In genomic region chr19:1672769-1673644, GRCh38 we compare ENCODE assay signal across 19 cellular contexts. TPM values are rescaled to one million over a fixed set of nuclear protein-coding genes. Genes with fewer than 3 reads are reported as not detected.
DNase-seq lines count a peak whose midpoint lies in the region; ATAC-seq, FAIRE-seq and TF ChIP-seq lines count a peak whose summit lies in the region.
"Had no signal": no experiment of that assay in that cellular context is flagged by ENCODE, and none has a peak within 500 bp of the region (broad histone marks: within the 10 kb centered on the region; RNA-seq: fewer than 3 reads in every experiment).

No MANE protein-coding gene starts in this region.

- peaks cover 5% of the 10 kb centered on the region for H3K27me3 ChIP-seq in mammary epithelial cell (ENCODE audit: insufficient read depth, low read length)
- H3K27me3 ChIP-seq in smooth muscle cell (ENCODE audit: low read depth), result peaks cover 68% of the 10 kb centered on the region

- H3K4me1 ChIP-seq in mammary epithelial cell (ENCODE audit: insufficient read depth, low read length) (peaks cover 11% of the 10 kb centered on the region), smooth muscle cell (ENCODE audit: low read depth) (peaks cover 11% of the 10 kb centered on the region)

- peak; percentile 83 for FAIRE-seq in HTR-8/SVneo (lab: Jason Lieb, UNC)
- FAIRE-seq: D721Med had no signal

- no peak overlapping the region for H3K27ac Mint-ChIP-seq in MCF 10A (ENCODE audit: low read depth, unreplicated experiment)
- H3K27ac Mint-ChIP-seq in central memory CD8-positive, alpha-beta T cell (ENCODE audit: low read depth), result no peak overlapping the region
- H3K27ac Mint-ChIP-seq: activated CD4-positive, alpha-beta memory T cell treated with anti-CD3 and anti-CD28 coated beads, Interleukin-2, amount 10 ng/mL, durations not matched to agents 7 days and 5 days had no signal

- no peaks in the 10 kb centered on the region for H3K9me3 ChIP-seq in mammary epithelial cell (replicated peaks; ENCODE audit: insufficient read depth, low read length)
- H3K9me3 ChIP-seq in smooth muscle cell (replicated peaks; ENCODE audit: low read depth), result no peaks in the 10 kb centered on the region
- H3K9me3 ChIP-seq: uterus had no signal

- TF ChIP-seq CTCF in MCF 10A (IDR thresholded peaks at IDR 0.05; ENCODE audit: unreplicated experiment) (no peak), mammary epithelial cell (conservative IDR thresholded peaks at IDR 0.05 in 1 of 2, IDR thresholded peaks at IDR 0.05 in 1 of 2; ENCODE audit: extremely low read depth in 1 of 2, insufficient read depth in 1 of 2, low read depth in 1 of 2, low read length in 2 of 2) (no peak), smooth muscle cell (IDR thresholded peaks at IDR 0.05; ENCODE audit: borderline replicate concordance, insufficient read depth, poor library complexity, severe bottlenecking) (no peak)

- no peak for DNase-seq in MCF 10A (ENCODE audit: unreplicated experiment)
- no peak for DNase-seq in mammary epithelial cell
- DNase-seq in HTR-8/SVneo (ENCODE audit: insufficient read length, low spot score), result no peak
- no peak for DNase-seq in central memory CD8-positive, alpha-beta T cell (ENCODE audit: low spot score in 2 of 2)
- no peak for DNase-seq in smooth muscle cell (lab: John Stamatoyannopoulos, UW; ENCODE audit: unreplicated experiment)
- DNase-seq in NCI-H1436 treated with DMSO at 0.1 percent for 48 hours (lab: John Stamatoyannopoulos, UW), result no peak
- DNase-seq in NCI-H526 treated with DMSO at 0.1 percent for 48 hours (lab: John Stamatoyannopoulos, UW), result no peak
- DNase-seq: activated CD4-positive, alpha-beta memory T cell treated with anti-CD3 and anti-CD28 coated beads, Interleukin-2, amount 10 ng/mL, durations not matched to agents 7 days and 5 days; activated effector memory CD4-positive, alpha-beta T cell treated with Interleukin-2 at 50 U/mL for 16 hours; NCI-H1694; NCI-H524 treated with DMSO at 0.1 percent for 48 hours; occipital lobe; stimulated activated CD4-positive, alpha-beta T cell treated with anti-CD3 and anti-CD28 coated beads, Interleukin-2, amount 100 ng/mL, for 48 hours; T1000; uterus had no signal

- CTCF ChIA-PET in MCF 10A (lab: Yijun Ruan, JAX) (interaction anchor here (0.5 to 5.6 kb wide), 61 partner anchors 9 to 1712 kb away, joined by 3 to 129 read pairs (median 4); partner anchors contain the start of gene ONECUT3), mammary epithelial cell (lab: Charles Lee; ENCODE audit: low non-redundant PET) (interaction anchor here (0.6 kb wide), 2 partner anchors 127 to 129 kb away, joined by 4 to 6 read pairs; no protein-coding TSS in a partner anchor)

- H4K20me1 ChIP-seq in mammary epithelial cell (ENCODE audit: insufficient read depth, low read length), result no peaks in the 10 kb centered on the region
- H4K20me1 ChIP-seq in smooth muscle cell (ENCODE audit: low read depth), result no peaks in the 10 kb centered on the region

- no peak for ATAC-seq in central memory CD8-positive, alpha-beta T cell (replicated peaks; ENCODE audit: extremely low read depth, poor library complexity, severe bottlenecking)
- no peak for ATAC-seq in GM21526 (IDR thresholded peaks at IDR 0.05; ENCODE audit: low FRiP score, unreplicated experiment)

- 70% methylated on average over 30 of the region's 33 CpGs for WGBS in mammary epithelial cell (ENCODE audit: low coverage, missing lambda C conversion rate)
- 89% methylated on average over 33 of the region's 33 CpGs for WGBS in smooth muscle cell (ENCODE audit: low lambda C conversion rate)

- no peaks in the 10 kb centered on the region for H3F3A ChIP-seq in smooth muscle cell (ENCODE audit: low read depth)

- dilution Hi-C loops in mammary epithelial cell (cut with HindIII; ENCODE audit: low sequenced_read_pairs), result no loop called here

- H3K79me2 ChIP-seq in mammary epithelial cell (ENCODE audit: insufficient read depth, low read length), result no peaks in the 10 kb centered on the region
- no peaks in the 10 kb centered on the region for H3K79me2 ChIP-seq in smooth muscle cell (ENCODE audit: low read depth)

- H3K36me3 Mint-ChIP-seq in MCF 10A (ENCODE audit: insufficient read depth, unreplicated experiment), result no peaks in the 10 kb centered on the region
- H3K36me3 Mint-ChIP-seq in central memory CD8-positive, alpha-beta T cell (ENCODE audit: insufficient read depth), result peaks cover 7% of the 10 kb centered on the region

- POLR2A ChIA-PET in MCF 10A (lab: Yijun Ruan, JAX), result interaction anchor here (0.6 to 1.3 kb wide), 9 partner anchors 21 to 236 kb away, joined by 3 to 7 read pairs (median 4); partner anchors contain the start of gene TCF3

- no TSS peak for BruUV-seq in MCF 10A (replicated peaks; lab: Mats Ljungman, UMichigan)
- no TSS peak for BruUV-seq in mammary epithelial cell (replicated peaks; lab: Mats Ljungman, UMichigan)

- H3K9ac ChIP-seq in mammary epithelial cell (ENCODE audit: insufficient read depth, low read length) (no peak overlapping the region), smooth muscle cell (ENCODE audit: low read depth) (no peak overlapping the region)

- intact Hi-C loops in MCF 10A (cut with micrococcal nuclease), result loop anchor here (1.0 to 2.0 kb wide), 4 partner anchors 94 to 139 kb away; partner anchors contain the start of gene ATP8B3
- intact Hi-C loops in mammary epithelial cell (cut with micrococcal nuclease), result loop anchor here (1.0 kb wide), 5 partner anchors 68 to 140 kb away; partner anchors contain the start of gene UQCR11

- H3K4me3 ChIP-seq in mammary epithelial cell (replicated peaks in 1 of 3; ENCODE audit: insufficient read depth in 1 of 3, low read depth in 2 of 3, low read length in 3 of 3) (no peak overlapping the region), smooth muscle cell (no peak overlapping the region)
- H3K4me3 ChIP-seq: uterus had no signal

- peak overlapping the region; percentile 56 for H3K4me3 Mint-ChIP-seq in MCF 10A (ENCODE audit: unreplicated experiment)
- peak overlapping the region; percentile 18 for H3K4me3 Mint-ChIP-seq in central memory CD8-positive, alpha-beta T cell
- H3K4me3 Mint-ChIP-seq: activated CD4-positive, alpha-beta memory T cell treated with anti-CD3 and anti-CD28 coated beads, Interleukin-2, amount 10 ng/mL, durations not matched to agents 7 days and 5 days had no signal

- H3K4me2 ChIP-seq in mammary epithelial cell (ENCODE audit: insufficient read depth, low read depth, low read length) (no peak overlapping the region), smooth muscle cell (peak overlapping the region; percentile 86)

- no peaks in the 10 kb centered on the region for H3K9me3 Mint-ChIP-seq in MCF 10A (ENCODE audit: unreplicated experiment)
- H3K9me3 Mint-ChIP-seq in central memory CD8-positive, alpha-beta T cell, result no peaks in the 10 kb centered on the region
- H3K9me3 Mint-ChIP-seq: activated CD4-positive, alpha-beta memory T cell treated with anti-CD3 and anti-CD28 coated beads, Interleukin-2, amount 10 ng/mL, durations not matched to agents 7 days and 5 days had no signal

- peaks cover 38% of the 10 kb centered on the region for H3K27me3 Mint-ChIP-seq in MCF 10A (ENCODE audit: insufficient read depth, unreplicated experiment)
- peaks cover 71% of the 10 kb centered on the region for H3K27me3 Mint-ChIP-seq in central memory CD8-positive, alpha-beta T cell

- H3K27ac ChIP-seq in mammary epithelial cell (ENCODE audit: insufficient read depth, low read depth, low read length), result no peak overlapping the region
- no peak overlapping the region for H3K27ac ChIP-seq in smooth muscle cell (ENCODE audit: low read depth)
- H3K27ac ChIP-seq: C4-2B, epithelial cell of prostate, uterus had no signal

- no peaks in the 10 kb centered on the region for H3K36me3 ChIP-seq in mammary epithelial cell (ENCODE audit: insufficient read depth, low read length)
- no peaks in the 10 kb centered on the region for H3K36me3 ChIP-seq in smooth muscle cell (ENCODE audit: low read depth)
- H3K36me3 ChIP-seq: uterus had no signal

- H3K4me1 Mint-ChIP-seq in MCF 10A (ENCODE audit: insufficient read depth, unreplicated experiment), result peaks cover 13% of the 10 kb centered on the region
- peaks cover 12% of the 10 kb centered on the region for H3K4me1 Mint-ChIP-seq in central memory CD8-positive, alpha-beta T cell

- H2AFZ ChIP-seq in mammary epithelial cell (ENCODE audit: low read depth, low read length) (no peak overlapping the region), smooth muscle cell (ENCODE audit: low read depth) (no peak overlapping the region)

- in situ Hi-C loops in mammary epithelial cell (cut with MboI; ENCODE audit: low sequenced_read_pairs in 2 of 2), result loop anchor here in 1 of 2 donors (10.0 kb wide), 1 partner anchor 102 kb away; no protein-coding TSS in a partner anchor

RNA-seq across cellular contexts. Expression of gene TCF3, which starts 20.6 kb away (rescaled TPM):
- total RNA-seq in MCF 10A (2022) (79.7 and 100 TPM in 2 replicates), mammary epithelial cell (100 to 1,000 TPM in 1 of 2 donors, 10 to 100 TPM in 1; 70.7 to 108 TPM), smooth muscle cell (76.3 and 89.0 TPM in 2 replicates)
- polyA plus RNA-seq in mammary epithelial cell (80.6 TPM), smooth muscle cell (145 and 150 TPM in 2 replicates)
- polyA minus RNA-seq in mammary epithelial cell, result 71.4 TPM
